In genomic region chr6:17336425-17336824, GRCh38 we compare ENCODE assay signal across 17 cellular contexts. TPM values are rescaled to one million over a fixed set of nuclear protein-coding genes. Genes with fewer than 3 reads are reported as not detected.
"Had no signal": no experiment of that assay in that cellular context is flagged by ENCODE, and none has a peak within 500 bp of the region (broad histone marks: within the 10 kb centered on the region; RNA-seq: fewer than 3 reads in every experiment).

No MANE protein-coding gene starts in this region.

- ATAC-seq: activated CD4-positive, CD25-positive, alpha-beta regulatory T cell treated with anti-CD3 and anti-CD28 coated beads, Interleukin-2, amount 50 U/mL, for 24 hours; activated CD8-positive, alpha-beta memory T cell treated with anti-CD3 and anti-CD28 coated beads, Interleukin-2, amount 10 ng/mL, durations not matched to agents 7 days and 5 days; pancreas had no signal

- H3K4me3 ChIP-seq: colonic mucosa, pancreas, testis had no signal

- H3K27me3 Mint-ChIP-seq: activated CD8-positive, alpha-beta memory T cell treated with anti-CD3 and anti-CD28 coated beads, Interleukin-2, amount 10 ng/mL, durations not matched to agents 7 days and 5 days; activated naive CD8-positive, alpha-beta T cell treated with anti-CD3 and anti-CD28 coated beads, Interleukin-2, amount 10 ng/mL, durations not matched to agents 7 days and 5 days; stimulated activated naive CD8-positive, alpha-beta T cell treated with anti-CD3 and anti-CD28 coated beads, Interleukin-15, Interleukin-2, amounts not matched to agents 100 ng/mL and 50 ng/mL, for 24 hours had no signal

- H3K9me3 Mint-ChIP-seq: stimulated activated naive CD8-positive, alpha-beta T cell treated with anti-CD3 and anti-CD28 coated beads, Interleukin-15, Interleukin-2, amounts not matched to agents 100 ng/mL and 50 ng/mL, for 24 hours had no signal

- H3K36me3 Mint-ChIP-seq: activated CD8-positive, alpha-beta memory T cell treated with anti-CD3 and anti-CD28 coated beads, Interleukin-2, amount 10 ng/mL, durations not matched to agents 7 days and 5 days; activated naive CD8-positive, alpha-beta T cell treated with anti-CD3 and anti-CD28 coated beads, Interleukin-2, amount 10 ng/mL, durations not matched to agents 7 days and 5 days had no signal

- H3K27ac Mint-ChIP-seq: activated CD8-positive, alpha-beta memory T cell treated with anti-CD3 and anti-CD28 coated beads, Interleukin-2, amount 10 ng/mL, durations not matched to agents 7 days and 5 days; activated naive CD8-positive, alpha-beta T cell treated with anti-CD3 and anti-CD28 coated beads, Interleukin-2, amount 10 ng/mL, durations not matched to agents 7 days and 5 days; stimulated activated naive CD8-positive, alpha-beta T cell treated with anti-CD3 and anti-CD28 coated beads, Interleukin-15, Interleukin-2, amounts not matched to agents 100 ng/mL and 50 ng/mL, for 24 hours had no signal

- H3K4me1 ChIP-seq: pancreas, testis had no signal

- DNase-seq: activated CD4-positive, alpha-beta T cell treated with anti-CD3 and anti-CD28 coated beads, Interleukin-2, amount 50 U/mL, for 4 hours; activated CD8-positive, alpha-beta memory T cell treated with anti-CD3 and anti-CD28 coated beads, Interleukin-2, amount 10 ng/mL, durations not matched to agents 7 days and 5 days; activated gamma-delta T cell treated with Interleukin-2 at 50 U/mL for 16 hours; activated naive CD8-positive, alpha-beta T cell treated with anti-CD3 and anti-CD28 coated beads, Interleukin-2, amount 10 ng/mL, durations not matched to agents 7 days and 5 days; activated T-cell treated with anti-CD3 and anti-CD28 coated beads, Interleukin-2, amount 50 U/mL, for 48 hours; aorta; colonic mucosa; effector CD8-positive, alpha-beta T cell; foreskin melanocyte; pancreas; retina; stimulated activated CD4-positive, alpha-beta T cell treated with anti-CD3 and anti-CD28 coated beads, Interleukin-15, amount 100 ng/mL, for 24 hours; stimulated activated CD4-positive, alpha-beta T cell treated with anti-CD3 and anti-CD28 coated beads, Interleukin-4, amount 100 ng/mL, for 24 hours; testis had no signal

- H3K9me3 ChIP-seq: colonic mucosa, pancreas, testis had no signal

- H3K27ac ChIP-seq: colonic mucosa, pancreas, testis had no signal

- H3K4me3 Mint-ChIP-seq: activated CD8-positive, alpha-beta memory T cell treated with anti-CD3 and anti-CD28 coated beads, Interleukin-2, amount 10 ng/mL, durations not matched to agents 7 days and 5 days; activated naive CD8-positive, alpha-beta T cell treated with anti-CD3 and anti-CD28 coated beads, Interleukin-2, amount 10 ng/mL, durations not matched to agents 7 days and 5 days; stimulated activated naive CD8-positive, alpha-beta T cell treated with anti-CD3 and anti-CD28 coated beads, Interleukin-15, Interleukin-2, amounts not matched to agents 100 ng/mL and 50 ng/mL, for 24 hours had no signal

- H3K27me3 ChIP-seq: colonic mucosa, pancreas, testis had no signal

- H3K36me3 ChIP-seq: colonic mucosa, pancreas had no signal

- H3K4me1 Mint-ChIP-seq: activated CD8-positive, alpha-beta memory T cell treated with anti-CD3 and anti-CD28 coated beads, Interleukin-2, amount 10 ng/mL, durations not matched to agents 7 days and 5 days; activated naive CD8-positive, alpha-beta T cell treated with anti-CD3 and anti-CD28 coated beads, Interleukin-2, amount 10 ng/mL, durations not matched to agents 7 days and 5 days had no signal

RNA-seq across cellular contexts. Expression of gene RBM24, which starts 55.3 kb away (rescaled TPM):
- total RNA-seq: activated CD8-positive, alpha-beta memory T cell treated with anti-CD3 and anti-CD28 coated beads, Interleukin-2, amount 10 ng/mL, durations not matched to agents 7 days and 5 days; activated naive CD8-positive, alpha-beta T cell treated with anti-CD3 and anti-CD28 coated beads, Interleukin-2, amount 10 ng/mL, durations not matched to agents 7 days and 5 days; T-helper 2 cell treated with Interferon-gamma antibody and Interleukin-4, amounts not matched to agents 100 ng/mL and 5 ng/mL, for 36 hours had no signal

RNA-seq across cellular contexts. Expression of gene CAP2, which starts 57.0 kb away (rescaled TPM):
- total RNA-seq: activated CD8-positive, alpha-beta memory T cell treated with anti-CD3 and anti-CD28 coated beads, Interleukin-2, amount 10 ng/mL, durations not matched to agents 7 days and 5 days; activated naive CD8-positive, alpha-beta T cell treated with anti-CD3 and anti-CD28 coated beads, Interleukin-2, amount 10 ng/mL, durations not matched to agents 7 days and 5 days; T-helper 2 cell treated with Interferon-gamma antibody and Interleukin-4, amounts not matched to agents 100 ng/mL and 5 ng/mL, for 36 hours had no signal
